In the genomic region with DNA sequence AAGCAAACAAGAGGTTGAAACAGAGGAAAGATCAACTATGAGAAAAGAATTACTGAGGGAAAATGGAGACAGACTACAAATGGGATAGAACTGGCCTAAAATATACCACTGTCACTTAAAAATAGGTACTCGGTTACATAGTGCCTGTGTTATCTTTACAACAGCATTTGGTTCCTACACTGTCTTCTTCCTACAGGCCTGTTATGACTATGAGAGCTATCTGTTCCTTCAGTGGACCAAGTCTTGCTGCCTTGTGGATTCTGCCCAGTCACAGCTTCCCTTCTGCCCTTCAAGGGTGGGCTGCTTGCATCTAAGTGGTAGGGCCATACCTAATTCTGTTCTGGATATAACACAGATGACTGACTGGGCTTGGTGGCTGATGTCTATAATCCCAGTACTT, we compare ENCODE assay signal across 26 cellular contexts.
"Had no signal": no experiment of that assay in that cellular context is flagged by ENCODE, and none has a peak within 500 bp of the region (broad histone marks: within the 10 kb centered on the region; RNA-seq: fewer than 3 reads in every experiment).

No MANE protein-coding gene starts in this region.

- H3K27me3 Mint-ChIP-seq: progenitor cell of endocrine pancreas; stimulated activated naive CD8-positive, alpha-beta T cell treated with anti-CD3 and anti-CD28 coated beads, Interleukin-15, Interleukin-2, amounts not matched to agents 100 ng/mL and 50 ng/mL, for 24 hours had no signal

- H3K27ac ChIP-seq: gastrocnemius medialis, hepatocyte, neutrophil, ovary, right lobe of liver, upper lobe of left lung, vagina had no signal

- H3K27me3 ChIP-seq: hepatocyte, neutrophil, ovary, upper lobe of left lung, vagina had no signal

- DNase-seq: activated CD4-positive, alpha-beta T cell treated with anti-CD3 and anti-CD28 coated beads, Interleukin-2, amount 50 U/mL, for 1 hour; activated CD4-positive, CD25-positive, alpha-beta regulatory T cell treated with anti-CD3 and anti-CD28 coated beads, Interleukin-2, amount 50 U/mL, for 72 hours; activated gamma-delta T cell; activated naive CD4-positive, alpha-beta T cell treated with anti-CD3 and anti-CD28 coated beads, Interleukin-2, amount 50 U/mL, for 16 hours; activated T-cell treated with anti-CD3 and anti-CD28 coated beads for 4 hours; anterior cingulate cortex; effector CD8-positive, alpha-beta T cell; gastrocnemius medialis; glutamatergic neuron; islet precursor cell; left ventricle myocardium superior; mucosa of descending colon; nephron progenitor cell; ovary; right lobe of liver; stimulated activated CD4-positive, alpha-beta T cell treated with anti-CD3 and anti-CD28 coated beads, Interleukin-12 subunit alpha, Interleukin-12 subunit beta, amount 100 ng/mL, for 4 hours; stimulated activated CD4-positive, alpha-beta T cell treated with anti-CD3 and anti-CD28 coated beads, Interleukin-4, amount 100 ng/mL, for 1 hour; T1000; upper lobe of left lung had no signal

- H3K9me3 Mint-ChIP-seq: activated T-helper 1 cell treated with anti-CD3 and anti-CD28 coated beads, Interleukin-12 subunit alpha, Interleukin-12 subunit beta, Interleukin-2, Interleukin-4 antibody, amounts not matched to agents 30 ng/mL and 10 ng/mL and 1 ng/mL, durations not matched to agents 14 hours and 24 hours and 36 hours; nephron progenitor cell; stimulated activated naive CD8-positive, alpha-beta T cell treated with anti-CD3 and anti-CD28 coated beads, Interleukin-15, Interleukin-2, amounts not matched to agents 100 ng/mL and 50 ng/mL, for 24 hours; T-helper 1 cell treated with Interleukin-12 subunit alpha and Interleukin-12 subunit beta and Interleukin-4 antibody, amounts not matched to agents 30 μg/mL and 1 μg/mL, for 36 hours had no signal

- H3K9me3 ChIP-seq: gastrocnemius medialis, mucosa of descending colon, neutrophil, ovary, right lobe of liver, upper lobe of left lung, vagina had no signal

- H3K27ac Mint-ChIP-seq: activated T-helper 1 cell treated with anti-CD3 and anti-CD28 coated beads, Interleukin-12 subunit alpha, Interleukin-12 subunit beta, Interleukin-2, Interleukin-4 antibody, amounts not matched to agents 30 ng/mL and 10 ng/mL and 1 ng/mL, durations not matched to agents 14 hours and 24 hours and 36 hours; nephron progenitor cell; progenitor cell of endocrine pancreas; stimulated activated naive CD8-positive, alpha-beta T cell treated with anti-CD3 and anti-CD28 coated beads, Interleukin-15, Interleukin-2, amounts not matched to agents 100 ng/mL and 50 ng/mL, for 24 hours; T-helper 1 cell treated with Interleukin-12 subunit alpha and Interleukin-12 subunit beta and Interleukin-4 antibody, amounts not matched to agents 30 μg/mL and 1 μg/mL, for 36 hours had no signal

- ATAC-seq: gastrocnemius medialis, left ventricle myocardium superior, mucosa of descending colon, right lobe of liver had no signal

- H3K4me3 ChIP-seq: gastrocnemius medialis, hepatocyte, mucosa of descending colon, ovary, right lobe of liver, upper lobe of left lung, vagina had no signal

- H3K4me3 Mint-ChIP-seq: activated T-helper 1 cell treated with anti-CD3 and anti-CD28 coated beads, Interleukin-12 subunit alpha, Interleukin-12 subunit beta, Interleukin-2, Interleukin-4 antibody, amounts not matched to agents 30 ng/mL and 10 ng/mL and 1 ng/mL, durations not matched to agents 14 hours and 24 hours and 36 hours; nephron progenitor cell; stimulated activated naive CD8-positive, alpha-beta T cell treated with anti-CD3 and anti-CD28 coated beads, Interleukin-15, Interleukin-2, amounts not matched to agents 100 ng/mL and 50 ng/mL, for 24 hours; T-helper 1 cell treated with Interleukin-12 subunit alpha and Interleukin-12 subunit beta and Interleukin-4 antibody, amounts not matched to agents 30 μg/mL and 1 μg/mL, for 36 hours had no signal

- H3K36me3 ChIP-seq: gastrocnemius medialis, neutrophil, ovary, right lobe of liver, upper lobe of left lung, vagina had no signal

- H3K4me1 ChIP-seq: gastrocnemius medialis, right lobe of liver had no signal
